In the genomic region with DNA sequence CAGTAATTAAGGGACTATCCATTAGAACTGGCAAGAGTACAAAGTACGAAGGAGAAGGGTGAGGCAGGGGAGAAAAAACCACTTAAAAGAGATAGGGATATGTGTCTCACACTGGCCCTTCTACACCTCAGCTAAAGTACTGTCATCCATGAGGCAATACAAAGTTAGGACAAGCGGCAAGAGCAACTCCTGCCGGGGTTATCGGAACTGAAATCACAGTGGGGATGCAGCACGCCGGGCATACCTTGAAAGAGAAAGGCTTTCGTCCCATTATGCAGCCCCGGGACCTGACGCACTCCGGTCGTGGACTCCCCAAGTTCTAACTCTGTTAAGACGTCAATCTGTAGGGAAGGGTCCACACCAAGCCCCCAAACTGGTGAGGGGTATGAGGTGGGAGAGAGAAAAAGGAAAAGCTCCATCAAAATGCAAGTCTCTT, we compare ENCODE assay signal across 8 cellular contexts. TPM values are rescaled to one million over a fixed set of nuclear protein-coding genes. Genes with fewer than 3 reads are reported as not detected.
DNase-seq lines count a peak whose midpoint lies in the region; ATAC-seq and TF ChIP-seq lines count a peak whose summit lies in the region.

No MANE protein-coding gene starts in this region.

- 2 to 3% methylated on average over 12 of the region's 12 CpGs for WGBS in esophagus, 2 donors

- no peak for TF ChIP-seq CTCF in retinal pigment epithelial cell (conservative IDR thresholded peaks at IDR 0.05; ENCODE audit: low read depth, low read length)

- H3K4me3 ChIP-seq in esophagus (ENCODE audit: low read depth in 1 of 2, low read length in 2 of 2) (peak overlapping the region; percentile 34 to 61), retinal pigment epithelial cell (ENCODE audit: low read length) (peak overlapping the region; percentile 73)

- H3K27ac ChIP-seq in esophagus (ENCODE audit: low read depth in 2 of 2, low read length in 1 of 2), result no peak overlapping the region

- H3K27me3 ChIP-seq in esophagus (ENCODE audit: control insufficient read depth in 1 of 2, insufficient read depth in 2 of 2, low read length in 2 of 2), result peaks cover 0 to 2% of the 10 kb centered on the region in 2 donors

- ATAC-seq in HG03439 (IDR thresholded peaks at IDR 0.05; ENCODE audit: unreplicated experiment), result no peak

- peaks cover 0 to 2% of the 10 kb centered on the region in 2 donors for H3K9me3 ChIP-seq in esophagus (ENCODE audit: control insufficient read depth in 2 of 2, insufficient read depth in 1 of 2, low read depth in 1 of 2, low read length in 1 of 2)

- DNase-seq in activated T-cell treated with anti-CD3 and anti-CD28 coated beads for 1 hour (ENCODE audit: low read depth) (peak; percentile 2), retinal pigment epithelial cell (ENCODE audit: low read depth) (no peak), NCI-H2196 treated with DMSO at 0.1 percent for 48 hours (lab: John Stamatoyannopoulos, UW; ENCODE audit: unreplicated experiment) (no peak), SKM-1 (lab: John Stamatoyannopoulos, UW; ENCODE audit: unreplicated experiment) (no peak)
- no peak for DNase-seq in activated T-cell treated with anti-CD3 and anti-CD28 coated beads, Interleukin-2, amount 50 U/mL, for 1 hour
- DNase-seq in activated CD4-positive, alpha-beta T cell treated with anti-CD3 and anti-CD28 coated beads for 4 hours, result peak; percentile 11 to 30

- no peaks in the 10 kb centered on the region for H3K36me3 ChIP-seq in esophagus (ENCODE audit: control insufficient read depth in 2 of 2, insufficient read depth in 2 of 2, low read length in 1 of 2)

- peaks cover 0 to 10% of the 10 kb centered on the region in 2 donors for H3K4me1 ChIP-seq in esophagus (ENCODE audit: control insufficient read depth in 2 of 2, insufficient read depth in 2 of 2, low read length in 1 of 2)

RNA-seq across cellular contexts. Expression of a gene that starts 1.1 kb away (rescaled TPM):
- polyA plus RNA-seq in esophagus, result under 1 TPM; 0.44 to 0.63 TPM

Comparison
In these comparisons a context has a peak if more than half of its experiments do, and no peak if none do; other contexts are left out.
1. DNase-seq: peak in activated T-cell treated with anti-CD3 and anti-CD28 coated beads for 1 hour (single experiment) and activated CD4-positive, alpha-beta T cell treated with anti-CD3 and anti-CD28 coated beads for 4 hours (2 of 2); none in activated T-cell treated with anti-CD3 and anti-CD28 coated beads, Interleukin-2, amount 50 U/mL, for 1 hour (single experiment), retinal pigment epithelial cell (single experiment), NCI-H2196 treated with DMSO at 0.1 percent for 48 hours (single experiment) and SKM-1 (single experiment).